In the genomic region with DNA sequence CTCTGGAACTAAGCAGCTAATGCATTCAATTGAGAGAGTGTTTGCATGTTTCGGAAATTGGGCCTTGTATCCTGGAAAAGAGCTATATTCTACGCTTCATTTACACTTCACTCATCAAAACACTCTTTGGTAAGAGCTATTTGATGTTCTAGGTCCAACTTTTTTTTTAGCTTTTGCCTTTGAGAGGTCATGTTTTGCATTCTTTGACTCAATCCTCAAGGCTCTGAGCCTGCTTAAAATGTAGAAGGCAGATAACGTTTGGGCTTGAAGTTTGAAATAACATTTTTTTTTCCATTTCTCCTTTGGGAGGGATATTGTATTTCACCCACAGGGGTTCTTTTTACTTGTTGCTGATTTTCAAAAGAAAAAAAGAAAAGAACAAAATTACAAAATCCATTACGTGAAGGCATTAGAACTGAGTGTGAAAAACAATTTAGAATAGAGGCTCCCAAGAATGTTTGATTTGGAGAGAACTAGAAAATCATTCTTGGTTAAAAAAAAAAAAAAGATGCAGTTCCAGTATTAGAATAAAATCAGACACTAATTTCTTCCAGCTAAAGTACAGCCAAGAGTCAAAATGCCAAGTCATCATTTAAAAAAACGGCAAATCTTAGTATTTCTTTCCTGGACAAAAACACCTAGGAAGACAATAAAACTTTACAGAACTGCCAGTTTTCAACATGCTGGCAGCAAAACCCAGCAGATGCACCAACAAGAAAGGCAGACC, we compare ENCODE assay signal across 17 cellular contexts.
DNase-seq lines count a peak whose midpoint lies in the region; ATAC-seq and TF ChIP-seq lines count a peak whose summit lies in the region.
"Had no signal": no experiment of that assay in that cellular context is flagged by ENCODE, and none has a peak within 500 bp of the region (broad histone marks: within the 10 kb centered on the region; RNA-seq: fewer than 3 reads in every experiment).

No MANE protein-coding gene starts in this region.

- H3K79me2 ChIP-seq in MM.1S (ENCODE audit: low read length): no peaks in the 10 kb centered on the region

- no peak for DNase-seq in Right ventricle myocardium superior
- DNase-seq in left ventricle myocardium superior: no peak
- DNase-seq in MM.1S: peak; percentile 7
- no peak for DNase-seq in dorsolateral prefrontal cortex
- DNase-seq in thoracic aorta (ENCODE audit: low spot score): no peak
- no peak for DNase-seq in OCI-M2 (lab: John Stamatoyannopoulos, UW; ENCODE audit: unreplicated experiment)
- DNase-seq in NCI-H2227 (lab: John Stamatoyannopoulos, UW; ENCODE audit: unreplicated experiment): no peak
- no peak for DNase-seq in T1000 (lab: John Stamatoyannopoulos, UW)
- DNase-seq: CD8-positive, alpha-beta memory T cell; Karpas-422; NCI-H1105 treated with DMSO at 0.1 percent for 48 hours; NCI-H1930; NCI-H2171; NCI-H82 had no signal

- intact Hi-C loops in Right ventricle myocardium superior (cut with DNase I): no loop called here
- intact Hi-C loops in left ventricle myocardium superior (cut with micrococcal nuclease): no loop called here
- intact Hi-C loops in dorsolateral prefrontal cortex (cut with DNase I): no loop called here

- H3K4me1 ChIP-seq in MM.1S (ENCODE audit: low read length) (peaks cover 35% of the 10 kb centered on the region), thoracic aorta (ENCODE audit: control insufficient read depth in 1 of 2, low read depth in 2 of 2) (peaks cover 16 to 24% of the 10 kb centered on the region in 2 donors)
- H3K4me1 ChIP-seq: BLaER1 had no signal

- ATAC-seq in Right ventricle myocardium superior (ENCODE audit: poor library complexity) (peak; percentile 12), left ventricle myocardium superior (no peak), thoracic aorta (ENCODE audit: insufficient number of reproducible peaks, low FRiP score, low read depth) (no peak)
- ATAC-seq: HCT116 had no signal

- H3K9ac ChIP-seq in MM.1S (ENCODE audit: low read length): peak overlapping the region; percentile 44; the same call in 1 of the 2 replicates
- H3K9ac ChIP-seq: BLaER1 had no signal

- H3K27ac ChIP-seq in MM.1S (ENCODE audit: low read length) (peak overlapping the region; percentile 93), dorsolateral prefrontal cortex (peak overlapping the region in 44 of 59 donors; percentile 5 to 73 (median 44)), thoracic aorta (peak overlapping the region; percentile 27 to 36)
- H3K27ac ChIP-seq: 22Rv1, BLaER1 had no signal

- H3K4me2 ChIP-seq in MM.1S (ENCODE audit: low read depth, low read length): peak overlapping the region; percentile 60
- H3K4me2 ChIP-seq: BLaER1 had no signal

- H3K9me3 ChIP-seq in MM.1S (replicated peaks; ENCODE audit: insufficient read depth, low read length) (no peaks in the 10 kb centered on the region), thoracic aorta (no peaks in the 10 kb centered on the region)
- H3K9me3 ChIP-seq: BLaER1 had no signal

- no peaks in the 10 kb centered on the region for H4K20me1 ChIP-seq in MM.1S (ENCODE audit: insufficient read depth, low read length)
- H4K20me1 ChIP-seq: BLaER1 had no signal

- H3F3A ChIP-seq in MM.1S (ENCODE audit: insufficient read depth, low read length): peaks cover 22% of the 10 kb centered on the region

- H3K4me3 ChIP-seq in MM.1S (ENCODE audit: low read length): peak overlapping the region; percentile 25; the same call in 1 of the 2 replicates
- H3K4me3 ChIP-seq in dorsolateral prefrontal cortex: no peak overlapping the region
- peak overlapping the region; percentile 14 for H3K4me3 ChIP-seq in thoracic aorta
- H3K4me3 ChIP-seq: BLaER1 had no signal

- H3K9me2 ChIP-seq in MM.1S (replicated peaks; ENCODE audit: insufficient read depth, low read length): no peaks in the 10 kb centered on the region

- peak overlapping the region; percentile 32 for H2AFZ ChIP-seq in MM.1S (ENCODE audit: low read length)

- TF ChIP-seq CTCF in MM.1S (IDR thresholded peaks at IDR 0.05; ENCODE audit: low read length) (no peak), dorsolateral prefrontal cortex (IDR thresholded peaks at IDR 0.05 in 54 of 56, conservative IDR thresholded peaks at IDR 0.05 in 2 of 56; ENCODE audit: low read depth in 1 of 56, partially characterized antibody in 56 of 56) (no peak), thoracic aorta (IDR thresholded peaks at IDR 0.05) (no peak)

- H3K36me3 ChIP-seq in MM.1S (replicated peaks; ENCODE audit: insufficient read depth, low read length) (no peaks in the 10 kb centered on the region), thoracic aorta (no peaks in the 10 kb centered on the region)
- H3K36me3 ChIP-seq: BLaER1 had no signal

- H3K27me3 ChIP-seq in MM.1S (replicated peaks; ENCODE audit: insufficient read depth, low read length): no peaks in the 10 kb centered on the region
- no peaks in the 10 kb centered on the region for H3K27me3 ChIP-seq in dorsolateral prefrontal cortex
- no peaks in the 10 kb centered on the region for H3K27me3 ChIP-seq in thoracic aorta (replicated peaks; ENCODE audit: insufficient read depth)
- H3K27me3 ChIP-seq: BLaER1 had no signal

Comparison
In these comparisons a context has a peak if more than half of its experiments do, and no peak if none do; other contexts are left out.
1. H3K27ac ChIP-seq: peak in every context shown above with its lines; median percentile 93 in MM.1S; 44 in dorsolateral prefrontal cortex; 32 in thoracic aorta.
2. H3K4me3 ChIP-seq: peak in MM.1S (single experiment) and thoracic aorta (single experiment); none in dorsolateral prefrontal cortex (0 of 59).